ENCODE assay signal across 11 cellular contexts in genomic region chr11:34613462-34614183, GRCh38. TPM values are rescaled to one million over a fixed set of nuclear protein-coding genes. Genes with fewer than 3 reads are reported as not detected.
DNase-seq lines count a peak whose midpoint lies in the region; ATAC-seq and TF ChIP-seq lines count a peak whose summit lies in the region.
"Had no signal": no experiment of that assay in that cellular context is flagged by ENCODE, and none has a peak within 500 bp of the region (broad histone marks: within the 10 kb centered on the region; RNA-seq: fewer than 3 reads in every experiment).

No MANE protein-coding gene starts in this region.

- H3K4me1 ChIP-seq in Panc1 (ENCODE audit: control insufficient read depth, insufficient read depth, low read length) = no peaks in the 10 kb centered on the region

- DNase-seq in GM10266 (ENCODE audit: extremely low spot score) = peak; percentile 28
- peak; percentile 21 for DNase-seq in GM19240 (ENCODE audit: insufficient read length, low spot score)
- DNase-seq in Panc1 (ENCODE audit: low read depth, low spot score) = no peak
- no peak for DNase-seq in head of caudate nucleus
- DNase-seq in dorsolateral prefrontal cortex = no peak
- no peak for DNase-seq in NCI-H2227 (lab: John Stamatoyannopoulos, UW; ENCODE audit: unreplicated experiment)
- DNase-seq in caudate nucleus (lab: John Stamatoyannopoulos, UW) = no peak
- DNase-seq: NCI-H82, testis had no signal

- BruUV-seq in Panc1 (replicated peaks; lab: Mats Ljungman, UMichigan) = no TSS peak

- H3K27ac ChIP-seq in Panc1 (ENCODE audit: low read length) (peak overlapping the region; percentile 40; the same call in 1 of the 2 replicates), dorsolateral prefrontal cortex (no peak overlapping the region), caudate nucleus (ENCODE audit: low read depth, low read length) (no peak overlapping the region)
- H3K27ac ChIP-seq: testis had no signal

- CTCF ChIA-PET in Panc1 (lab: Charles Lee) = no interaction called here

- TF ChIP-seq CTCF in GM10266 (IDR thresholded peaks at IDR 0.05; ENCODE audit: control insufficient read depth, insufficient read depth, low read depth, missing control alignments) (no peak), Panc1 (IDR thresholded peaks at IDR 0.05) (no peak), dorsolateral prefrontal cortex (IDR thresholded peaks at IDR 0.05 in 54 of 56, conservative IDR thresholded peaks at IDR 0.05 in 2 of 56; ENCODE audit: low read depth in 1 of 56, partially characterized antibody in 56 of 56) (no peak)

- POLR2A ChIA-PET in Panc1 (lab: Charles Lee) = no interaction called here

- H3K4me3 ChIP-seq in Panc1 (ENCODE audit: low read depth in 2 of 2, low read length in 2 of 2) (no peak overlapping the region), dorsolateral prefrontal cortex (no peak overlapping the region)
- H3K4me3 ChIP-seq: skin epidermis, testis had no signal

- peak; percentile 82 for ATAC-seq in HG02981 (IDR thresholded peaks at IDR 0.05; ENCODE audit: unreplicated experiment)
- no peak for ATAC-seq in Panc1

- no peaks in the 10 kb centered on the region for H3K36me3 ChIP-seq in Panc1 (ENCODE audit: control insufficient read depth, insufficient read depth, low read length)

- in situ Hi-C loops in Panc1 (cut with HindIII; ENCODE audit: low pct_unique_long_range_greater_than_20kb, low sequenced_read_pairs) = no loop called here

- H3K27me3 ChIP-seq in Panc1 (ENCODE audit: control insufficient read depth, insufficient read depth, low read length) = no peaks in the 10 kb centered on the region
- no peaks in the 10 kb centered on the region for H3K27me3 ChIP-seq in dorsolateral prefrontal cortex
- H3K27me3 ChIP-seq: testis had no signal

- H3K9me3 ChIP-seq in Panc1 (ENCODE audit: control insufficient read depth, insufficient read depth, low read depth, low read length) = no peaks in the 10 kb centered on the region
- H3K9me3 ChIP-seq: testis had no signal

- intact Hi-C loops in Panc1 (cut with micrococcal nuclease; ENCODE audit: unreplicated experiment) = no loop called here
- intact Hi-C loops in head of caudate nucleus (cut with DNase I) = no loop called here
- intact Hi-C loops in dorsolateral prefrontal cortex (cut with DNase I) = no loop called here

RNA-seq across cellular contexts. Expression of gene EHF, which starts 7.3 kb away (rescaled TPM):
- 0.51 TPM for total RNA-seq in Panc1 (2021; ENCODE audit: unreplicated experiment)
- 0.17 TPM for polyA plus RNA-seq in Panc1 (2012; ENCODE audit: insufficient read length)
- total RNA-seq in dorsolateral prefrontal cortex = 1 to 10 TPM in 85 of 120 experiments, under 1 TPM in 35; 0.17 to 4.8 (median 1.4) TPM

Comparison
In these comparisons a context has a peak if more than half of its experiments do, and no peak if none do; other contexts are left out.
1. DNase-seq: peak in GM10266 (single experiment) and GM19240 (single experiment); none in Panc1 (single experiment), head of caudate nucleus (0 of 42), dorsolateral prefrontal cortex (0 of 10), NCI-H2227 (single experiment) and caudate nucleus (0 of 61).